In the genomic region with DNA sequence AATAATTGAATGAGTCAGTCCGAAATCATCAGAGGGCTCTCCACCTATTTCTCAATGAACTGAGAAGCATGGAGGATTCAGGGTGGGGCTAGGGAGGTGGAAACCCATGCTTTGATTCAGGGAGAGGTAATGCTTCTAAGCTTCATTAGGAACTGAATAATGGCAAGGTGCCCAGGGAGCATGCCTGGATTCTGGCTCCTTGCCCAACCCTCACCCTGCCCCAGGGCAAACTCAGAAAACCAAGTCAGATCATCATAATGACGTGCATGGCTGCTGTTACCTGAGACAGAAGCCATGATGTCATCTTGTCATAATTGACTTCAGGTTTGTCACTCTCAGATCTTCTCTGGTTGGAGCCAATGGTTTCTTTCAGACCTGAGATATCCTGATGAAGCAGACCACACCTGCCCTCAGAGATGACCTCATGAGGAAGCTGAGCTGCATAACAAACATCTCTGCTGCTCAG, we compare ENCODE assay signal across 10 cellular contexts.
DNase-seq lines count a peak whose midpoint lies in the region; ATAC-seq and TF ChIP-seq lines count a peak whose summit lies in the region.
"Had no signal": no experiment of that assay in that cellular context is flagged by ENCODE, and none has a peak within 500 bp of the region (broad histone marks: within the 10 kb centered on the region; RNA-seq: fewer than 3 reads in every experiment).

No MANE protein-coding gene starts in this region.

- H3K9ac ChIP-seq in PC-3 (ENCODE audit: low read length), result peak overlapping the region; percentile 51

- no peaks in the 10 kb centered on the region for H3K4me1 Mint-ChIP-seq in activated naive CD4-positive, alpha-beta T cell treated with anti-CD3 and anti-CD28 coated beads, Interleukin-2, amount 10 ng/mL, durations not matched to agents 7 days and 5 days

- H3K27me3 ChIP-seq in BE2C (no peaks in the 10 kb centered on the region), PC-3 (ENCODE audit: low read length) (no peaks in the 10 kb centered on the region)

- POLR2A ChIA-PET in PC-3 (lab: Charles Lee; ENCODE audit: unreplicated experiment), result no interaction called here

- no peaks in the 10 kb centered on the region for H3K79me2 ChIP-seq in PC-3 (ENCODE audit: low read length)

- no peaks in the 10 kb centered on the region for H3K9me3 Mint-ChIP-seq in activated naive CD4-positive, alpha-beta T cell treated with anti-CD3 and anti-CD28 coated beads, Interleukin-2, amount 10 ng/mL, durations not matched to agents 7 days and 5 days

- H3F3A ChIP-seq in PC-3 (ENCODE audit: low read length, unreplicated experiment), result no peaks in the 10 kb centered on the region

- peak overlapping the region; percentile 94 for H3K27ac ChIP-seq in PC-3 (ENCODE audit: low read length)

- H3K36me3 Mint-ChIP-seq in activated naive CD4-positive, alpha-beta T cell treated with anti-CD3 and anti-CD28 coated beads, Interleukin-2, amount 10 ng/mL, durations not matched to agents 7 days and 5 days, result no peaks in the 10 kb centered on the region

- no peaks in the 10 kb centered on the region for H3K9me2 ChIP-seq in PC-3 (replicated peaks; ENCODE audit: low read length)

- DNase-seq in BE2C (peak; percentile 81), HS-27A (ENCODE audit: low read depth) (peak; percentile 59), PC-3 (peak; percentile 91), foreskin fibroblast (peak; percentile 70 to 89), sciatic nerve (ENCODE audit: low spot score) (no peak), middle frontal gyrus (ENCODE audit: extremely low spot score, low spot score) (no peak)
- no peak for DNase-seq in activated naive CD4-positive, alpha-beta T cell treated with anti-CD3 and anti-CD28 coated beads, Interleukin-2, amount 10 ng/mL, durations not matched to agents 7 days and 5 days
- DNase-seq: activated CD4-positive, CD25-positive, alpha-beta regulatory T cell treated with anti-CD3 and anti-CD28 coated beads, Interleukin-2, amount 50 U/mL, for 72 hours; Karpas-422 had no signal

- H3K27me3 Mint-ChIP-seq in activated naive CD4-positive, alpha-beta T cell treated with anti-CD3 and anti-CD28 coated beads, Interleukin-2, amount 10 ng/mL, durations not matched to agents 7 days and 5 days, result peaks cover 4% of the 10 kb centered on the region

- peak overlapping the region; percentile 77 for H3K4me2 ChIP-seq in PC-3 (ENCODE audit: low read length)

- H3K4me1 ChIP-seq in BE2C (peaks cover 8% of the 10 kb centered on the region; the same call in 1 of the 2 replicates), PC-3 (ENCODE audit: insufficient read depth, low read length) (peaks cover 39% of the 10 kb centered on the region)

- CTCF ChIA-PET in PC-3 (lab: Charles Lee), result no interaction called here
- CTCF ChIA-PET in activated naive CD4-positive, alpha-beta T cell treated with anti-CD3 and anti-CD28 coated beads, Interleukin-2, amount 10 ng/mL, durations not matched to agents 7 days and 5 days (lab: Charles Lee), result no interaction called here

- no peaks in the 10 kb centered on the region for H3K9me3 ChIP-seq in BE2C
- H3K9me3 ChIP-seq in PC-3 (ENCODE audit: low read length), result no peaks in the 10 kb centered on the region

- ATAC-seq in PC-3 (peak; percentile 77), sciatic nerve (no peak), GM21737 (IDR thresholded peaks at IDR 0.05; ENCODE audit: unreplicated experiment) (no peak)

- TF ChIP-seq CTCF in BE2C (IDR thresholded peaks at IDR 0.05; ENCODE audit: low read depth, low read length) (no peak), PC-3 (conservative IDR thresholded peaks at IDR 0.05; ENCODE audit: low read depth, low read length) (no peak), foreskin fibroblast (IDR thresholded peaks at IDR 0.05; ENCODE audit: low read depth, low read length) (no peak)

- H4K20me1 ChIP-seq in PC-3 (ENCODE audit: low read length), result no peaks in the 10 kb centered on the region

- BruUV-seq in PC-3 (replicated peaks; lab: Mats Ljungman, UMichigan), result no TSS peak

- intact Hi-C loops in PC-3 (cut with micrococcal nuclease), result no loop called here
- intact Hi-C loops in sciatic nerve (cut with DNase I), result no loop called here

- H3K36me3 ChIP-seq in BE2C (no peaks in the 10 kb centered on the region), PC-3 (ENCODE audit: low read depth, low read length) (no peaks in the 10 kb centered on the region)

- H3K4me3 Mint-ChIP-seq in activated naive CD4-positive, alpha-beta T cell treated with anti-CD3 and anti-CD28 coated beads, Interleukin-2, amount 10 ng/mL, durations not matched to agents 7 days and 5 days, result no peak overlapping the region

- H3K27ac Mint-ChIP-seq in activated naive CD4-positive, alpha-beta T cell treated with anti-CD3 and anti-CD28 coated beads, Interleukin-2, amount 10 ng/mL, durations not matched to agents 7 days and 5 days, result no peak overlapping the region

- H2AFZ ChIP-seq in PC-3 (ENCODE audit: low read length), result no peak overlapping the region

- H3K4me3 ChIP-seq in BE2C (ENCODE audit: low read depth, low read length) (no peak overlapping the region), PC-3 (ENCODE audit: low read length) (no peak overlapping the region; the same call in 1 of the 2 replicates), foreskin fibroblast (ENCODE audit: low read depth in 1 of 2, low read length in 2 of 2) (no peak overlapping the region)

Comparison
In these comparisons a context has a peak if more than half of its experiments do, and no peak if none do; other contexts are left out.
1. DNase-seq: peak in BE2C (single experiment), HS-27A (single experiment), PC-3 (single experiment) and foreskin fibroblast (2 of 2); none in sciatic nerve (single experiment), middle frontal gyrus (single experiment) and activated naive CD4-positive, alpha-beta T cell treated with anti-CD3 and anti-CD28 coated beads, Interleukin-2, amount 10 ng/mL, durations not matched to agents 7 days and 5 days (single experiment).